In the genomic region with DNA sequence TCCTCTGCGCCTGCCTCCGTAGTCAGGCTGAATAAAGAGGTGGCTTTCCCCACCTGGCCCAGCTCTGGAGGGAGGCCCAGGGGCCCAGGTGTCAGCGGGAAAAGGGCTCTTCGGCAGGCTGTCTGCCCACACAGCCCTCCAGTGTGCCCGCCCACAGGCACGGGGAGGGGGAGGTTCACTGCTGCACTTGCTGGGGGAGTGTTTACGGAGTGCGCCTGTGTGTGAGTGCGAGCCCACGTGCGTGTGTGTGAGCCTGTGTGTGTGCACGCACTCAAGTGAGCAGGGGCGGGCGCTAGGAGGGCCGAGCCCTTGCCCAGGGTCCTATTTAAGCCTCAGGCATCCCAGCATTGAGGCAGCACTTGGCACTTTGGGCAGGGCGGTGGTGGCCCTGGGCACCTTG, we compare ENCODE assay signal across 17 cellular contexts. TPM values are rescaled to one million over a fixed set of nuclear protein-coding genes. Genes with fewer than 3 reads are reported as not detected.
A peak's percentile ranks its signal among the peaks of the same experiment; 100 is the strongest.
DNase-seq lines count a peak whose midpoint lies in the region; ATAC-seq and TF ChIP-seq lines count a peak whose summit lies in the region.
"Had no signal": no experiment of that assay in that cellular context is flagged by ENCODE, and none has a peak within 500 bp of the region (broad histone marks: within the 10 kb centered on the region; RNA-seq: fewer than 3 reads in every experiment).

No MANE protein-coding gene starts in this region.

- H3K4me3 Mint-ChIP-seq in activated T-helper 2 cell treated with anti-CD3 and anti-CD28 coated beads, Interferon-gamma antibody, Interleukin-2, Interleukin-4, amounts not matched to agents 10 μg/mL and 5 μg/mL and 100 μg/mL, durations not matched to agents 14 hours and 24 hours and 36 hours (ENCODE audit: low read depth), result no peak overlapping the region
- H3K4me3 Mint-ChIP-seq: neural progenitor cell; stimulated activated memory B cell treated with anti-CD40 and anti-IgM and Interleukin-4, amounts not matched to agents 10 μg/mL and 1 μg/mL and 100 μg/mL, for 72 hours had no signal

- no peaks in the 10 kb centered on the region for H3K36me3 Mint-ChIP-seq in activated T-helper 2 cell treated with anti-CD3 and anti-CD28 coated beads, Interferon-gamma antibody, Interleukin-2, Interleukin-4, amounts not matched to agents 10 μg/mL and 5 μg/mL and 100 μg/mL, durations not matched to agents 14 hours and 24 hours and 36 hours (ENCODE audit: low read depth)
- H3K36me3 Mint-ChIP-seq: neural progenitor cell; stimulated activated memory B cell treated with anti-CD40 and anti-IgM and Interleukin-4, amounts not matched to agents 10 μg/mL and 1 μg/mL and 100 μg/mL, for 72 hours had no signal

- H3K27ac ChIP-seq in thyroid gland, result no peak overlapping the region
- H3K27ac ChIP-seq: breast epithelium, neural progenitor cell had no signal

- no peak overlapping the region for H3K27ac Mint-ChIP-seq in activated T-helper 2 cell treated with anti-CD3 and anti-CD28 coated beads, Interferon-gamma antibody, Interleukin-2, Interleukin-4, amounts not matched to agents 10 μg/mL and 5 μg/mL and 100 μg/mL, durations not matched to agents 14 hours and 24 hours and 36 hours
- H3K27ac Mint-ChIP-seq: neural progenitor cell; stimulated activated memory B cell treated with anti-CD40 and anti-IgM and Interleukin-4, amounts not matched to agents 10 μg/mL and 1 μg/mL and 100 μg/mL, for 72 hours had no signal

- no peak overlapping the region for H3K4me3 ChIP-seq in thyroid gland (replicated peaks in 1 of 3)
- H3K4me3 ChIP-seq: HAP-1, neural progenitor cell had no signal

- peak; percentile 4 for ATAC-seq in Right ventricle myocardium superior (ENCODE audit: poor library complexity)
- ATAC-seq in activated CD4-positive, CD25-positive, alpha-beta regulatory T cell treated with anti-CD3 and anti-CD28 coated beads, Interleukin-2, amount 50 U/mL, for 24 hours, result no peak
- ATAC-seq: stimulated activated memory B cell treated with anti-CD40 and anti-IgM and Interleukin-4, amounts not matched to agents 10 μg/mL and 1 μg/mL and 100 μg/mL, for 72 hours had no signal

- H3K9me3 Mint-ChIP-seq in activated T-helper 2 cell treated with anti-CD3 and anti-CD28 coated beads, Interferon-gamma antibody, Interleukin-2, Interleukin-4, amounts not matched to agents 10 μg/mL and 5 μg/mL and 100 μg/mL, durations not matched to agents 14 hours and 24 hours and 36 hours, result no peaks in the 10 kb centered on the region
- H3K9me3 Mint-ChIP-seq: neural progenitor cell; stimulated activated memory B cell treated with anti-CD40 and anti-IgM and Interleukin-4, amounts not matched to agents 10 μg/mL and 1 μg/mL and 100 μg/mL, for 72 hours had no signal

- H3K27me3 ChIP-seq in thyroid gland, result no peaks in the 10 kb centered on the region
- H3K27me3 ChIP-seq: breast epithelium, neural progenitor cell had no signal

- 24 to 49% methylated on average over 5 to 9 of the region's 16 CpGs for WGBS in thyroid gland, 2 donors

- peak; percentile 27 for DNase-seq in NCI-H748 (lab: John Stamatoyannopoulos, UW; ENCODE audit: unreplicated experiment)
- no peak for DNase-seq in NCI-H748 treated with DMSO at 0.1 percent for 48 hours (lab: John Stamatoyannopoulos, UW)
- peak; percentile 43 for DNase-seq in NCI-H2107 treated with DMSO at 0.1 percent for 48 hours (lab: John Stamatoyannopoulos, UW; ENCODE audit: unreplicated experiment)
- DNase-seq in Right ventricle myocardium superior, result no peak
- DNase-seq in thyroid gland, result peak; percentile 87 to 93
- no peak for DNase-seq in NOMO-1 treated with DMSO at 0.1 percent for 48 hours (lab: John Stamatoyannopoulos, UW; ENCODE audit: unreplicated experiment)
- no peak for DNase-seq in activated T-helper 2 cell treated with anti-CD3 and anti-CD28 coated beads, Interferon-gamma antibody, Interleukin-2, Interleukin-4, amounts not matched to agents 10 μg/mL and 5 μg/mL and 100 μg/mL, durations not matched to agents 14 hours and 24 hours and 36 hours (ENCODE audit: low spot score)
- DNase-seq: activated naive CD4-positive, alpha-beta T cell treated with anti-CD3 and anti-CD28 coated beads, Interleukin-2, amount 50 U/mL, for 16 hours; effector CD8-positive, alpha-beta T cell; KG1; mesendoderm; NCI-H146 had no signal

- no peak for TF ChIP-seq POLR2A in thyroid gland (IDR thresholded peaks at IDR 0.05)

- no peaks in the 10 kb centered on the region for H3K36me3 ChIP-seq in thyroid gland
- H3K36me3 ChIP-seq: breast epithelium, HAP-1, neural progenitor cell had no signal

- no peaks in the 10 kb centered on the region for H3K27me3 Mint-ChIP-seq in activated T-helper 2 cell treated with anti-CD3 and anti-CD28 coated beads, Interferon-gamma antibody, Interleukin-2, Interleukin-4, amounts not matched to agents 10 μg/mL and 5 μg/mL and 100 μg/mL, durations not matched to agents 14 hours and 24 hours and 36 hours (ENCODE audit: low read depth)

- no peaks in the 10 kb centered on the region for H3K4me1 Mint-ChIP-seq in activated T-helper 2 cell treated with anti-CD3 and anti-CD28 coated beads, Interferon-gamma antibody, Interleukin-2, Interleukin-4, amounts not matched to agents 10 μg/mL and 5 μg/mL and 100 μg/mL, durations not matched to agents 14 hours and 24 hours and 36 hours (ENCODE audit: low read depth)
- H3K4me1 Mint-ChIP-seq: neural progenitor cell; stimulated activated memory B cell treated with anti-CD40 and anti-IgM and Interleukin-4, amounts not matched to agents 10 μg/mL and 1 μg/mL and 100 μg/mL, for 72 hours had no signal

- intact Hi-C loops in Right ventricle myocardium superior (cut with DNase I) (no loop called here), thyroid gland (cut with DNase I) (no loop called here)
- intact Hi-C loops in activated T-helper 2 cell treated with anti-CD3 and anti-CD28 coated beads, Interferon-gamma antibody, Interleukin-2, Interleukin-4, amounts not matched to agents 10 μg/mL and 5 μg/mL and 100 μg/mL, durations not matched to agents 14 hours and 24 hours and 36 hours (cut with micrococcal nuclease), result no loop called here

- peaks cover 8 to 18% of the 10 kb centered on the region in 2 donors for H3K4me1 ChIP-seq in thyroid gland
- H3K4me1 ChIP-seq: breast epithelium, HAP-1, neural progenitor cell had no signal

- no peaks in the 10 kb centered on the region for H3K9me3 ChIP-seq in thyroid gland
- H3K9me3 ChIP-seq: breast epithelium, HAP-1 had no signal

- TF ChIP-seq CTCF in thyroid gland (IDR thresholded peaks at IDR 0.05), result no peak

RNA-seq across cellular contexts. Expression of gene DNLZ, which starts 10.9 kb away (rescaled TPM):
- 39.9 TPM for total RNA-seq in Right ventricle myocardium superior
- 10 to 100 TPM; 16.2 to 58.4 (median 23.1) TPM for total RNA-seq in thyroid gland
- 25.4 and 31.0 TPM in 2 replicates for total RNA-seq in activated T-helper 2 cell treated with anti-CD3 and anti-CD28 coated beads, Interferon-gamma antibody, Interleukin-2, Interleukin-4, amounts not matched to agents 10 μg/mL and 5 μg/mL and 100 μg/mL, durations not matched to agents 14 hours and 24 hours and 36 hours

RNA-seq across cellular contexts. Expression of gene CARD9, which starts 20.8 kb away (rescaled TPM):
- total RNA-seq in Right ventricle myocardium superior (0.78 TPM), thyroid gland (1 to 10 TPM in 1 of 4 donors, under 1 TPM in 3; 0.27 to 1.5 (median 0.74) TPM)
- 16.2 and 17.6 TPM in 2 replicates for total RNA-seq in activated T-helper 2 cell treated with anti-CD3 and anti-CD28 coated beads, Interferon-gamma antibody, Interleukin-2, Interleukin-4, amounts not matched to agents 10 μg/mL and 5 μg/mL and 100 μg/mL, durations not matched to agents 14 hours and 24 hours and 36 hours

RNA-seq across cellular contexts. Expression of gene GPSM1, which starts 25.3 kb away (rescaled TPM):
- total RNA-seq in Right ventricle myocardium superior, result 50.3 TPM
- total RNA-seq in thyroid gland, result 10 to 100 TPM in 3 of 4 donors, 1 to 10 TPM in 1; 5.9 to 18.1 (median 12.2) TPM
- 24.5 and 25.8 TPM in 2 replicates for total RNA-seq in activated T-helper 2 cell treated with anti-CD3 and anti-CD28 coated beads, Interferon-gamma antibody, Interleukin-2, Interleukin-4, amounts not matched to agents 10 μg/mL and 5 μg/mL and 100 μg/mL, durations not matched to agents 14 hours and 24 hours and 36 hours

RNA-seq across cellular contexts. Expression of gene SNAPC4, which starts 47.3 kb away (rescaled TPM):
- total RNA-seq in Right ventricle myocardium superior (3.3 TPM), thyroid gland (1 to 10 TPM; 7.0 to 8.0 (median 7.5) TPM)
- total RNA-seq in activated T-helper 2 cell treated with anti-CD3 and anti-CD28 coated beads, Interferon-gamma antibody, Interleukin-2, Interleukin-4, amounts not matched to agents 10 μg/mL and 5 μg/mL and 100 μg/mL, durations not matched to agents 14 hours and 24 hours and 36 hours, result 22.7 and 22.9 TPM in 2 replicates

RNA-seq across cellular contexts. Expression of gene CCDC187, which starts 48.8 kb away (rescaled TPM):
- total RNA-seq in Right ventricle myocardium superior (not detected), thyroid gland (1 to 10 TPM; 5.2 to 9.1 (median 6.2) TPM)
- total RNA-seq in activated T-helper 2 cell treated with anti-CD3 and anti-CD28 coated beads, Interferon-gamma antibody, Interleukin-2, Interleukin-4, amounts not matched to agents 10 μg/mL and 5 μg/mL and 100 μg/mL, durations not matched to agents 14 hours and 24 hours and 36 hours, result 0.02 TPM in 1 of 2 replicates, not detected in the other
- total RNA-seq: breast epithelium had no signal

Comparison
In these comparisons a context has a peak if more than half of its experiments do, and no peak if none do; other contexts are left out.
1. DNase-seq: peak in NCI-H748 (single experiment), NCI-H2107 treated with DMSO at 0.1 percent for 48 hours (single experiment) and thyroid gland (2 of 2); none in NCI-H748 treated with DMSO at 0.1 percent for 48 hours (single experiment), Right ventricle myocardium superior (single experiment), NOMO-1 treated with DMSO at 0.1 percent for 48 hours (single experiment) and activated T-helper 2 cell treated with anti-CD3 and anti-CD28 coated beads, Interferon-gamma antibody, Interleukin-2, Interleukin-4, amounts not matched to agents 10 μg/mL and 5 μg/mL and 100 μg/mL, durations not matched to agents 14 hours and 24 hours and 36 hours (single experiment).